In genomic region chr7:27241189-27242045, GRCh38 we compare ENCODE assay signal across 26 cellular contexts. TPM values are rescaled to one million over a fixed set of nuclear protein-coding genes. Genes with fewer than 3 reads are reported as not detected.
DNase-seq lines count a peak whose midpoint lies in the region; ATAC-seq and TF ChIP-seq lines count a peak whose summit lies in the region.
"Had no signal": no experiment of that assay in that cellular context is flagged by ENCODE, and none has a peak within 500 bp of the region (broad histone marks: within the 10 kb centered on the region; RNA-seq: fewer than 3 reads in every experiment).

No MANE protein-coding gene starts in this region.

- peak overlapping the region; percentile 30 for H3K27ac Mint-ChIP-seq in activated naive CD4-positive, alpha-beta T cell treated with anti-CD3 and anti-CD28 coated beads, Interleukin-2, amount 50 U/mL, for 24 hours
- H3K27ac Mint-ChIP-seq in central memory CD8-positive, alpha-beta T cell (ENCODE audit: low read depth) = no peak overlapping the region
- no peak overlapping the region for H3K27ac Mint-ChIP-seq in nephron
- H3K27ac Mint-ChIP-seq: effector memory CD8-positive, alpha-beta T cell; stimulated activated memory B cell treated with anti-CD40 and anti-IgM and Interleukin-4, amounts not matched to agents 10 μg/mL and 1 μg/mL and 100 μg/mL, for 72 hours had no signal

- peaks cover 0 to 55% (median 47%) of the 10 kb centered on the region in 4 donors for H3K4me1 ChIP-seq in sigmoid colon

- peaks cover 58% of the 10 kb centered on the region for H3K27me3 Mint-ChIP-seq in activated naive CD4-positive, alpha-beta T cell treated with anti-CD3 and anti-CD28 coated beads, Interleukin-2, amount 50 U/mL, for 24 hours
- peaks cover 89% of the 10 kb centered on the region for H3K27me3 Mint-ChIP-seq in central memory CD8-positive, alpha-beta T cell
- peaks cover 99% of the 10 kb centered on the region for H3K27me3 Mint-ChIP-seq in nephron (ENCODE audit: low read depth)

- no peak for ATAC-seq in central memory CD8-positive, alpha-beta T cell (replicated peaks; ENCODE audit: extremely low read depth, poor library complexity, severe bottlenecking)
- ATAC-seq: activated CD8-positive, alpha-beta T cell treated with anti-CD3 and anti-CD28 coated beads, Interleukin-2, amount 10 ng/mL, durations not matched to agents 7 days and 5 days; stimulated activated memory B cell treated with anti-CD40 and anti-IgM and Interleukin-4, amounts not matched to agents 10 μg/mL and 1 μg/mL and 100 μg/mL, for 72 hours had no signal

- H3K4me1 Mint-ChIP-seq in activated naive CD4-positive, alpha-beta T cell treated with anti-CD3 and anti-CD28 coated beads, Interleukin-2, amount 50 U/mL, for 24 hours = peaks cover 31% of the 10 kb centered on the region
- peaks cover 17% of the 10 kb centered on the region for H3K4me1 Mint-ChIP-seq in central memory CD8-positive, alpha-beta T cell
- H3K4me1 Mint-ChIP-seq in nephron = peaks cover 39% of the 10 kb centered on the region

- H3K9me3 ChIP-seq in sigmoid colon = no peaks in the 10 kb centered on the region
- H3K9me3 ChIP-seq: breast epithelium, esophagus squamous epithelium, HAP-1, neutrophil had no signal

- no peak overlapping the region for H3K27ac ChIP-seq in sigmoid colon
- H3K27ac ChIP-seq: breast epithelium, esophagus squamous epithelium, neutrophil had no signal

- 41 to 75% methylated on average over 17 of the region's 17 CpGs for WGBS in sigmoid colon, 2 donors

- no peak for TF ChIP-seq CTCF in nephron (IDR thresholded peaks at IDR 0.05; ENCODE audit: unreplicated experiment in 3 of 3)
- TF ChIP-seq CTCF in sigmoid colon (IDR thresholded peaks at IDR 0.05) = no peak

- no peak for TF ChIP-seq POLR2A in sigmoid colon (IDR thresholded peaks at IDR 0.05)

- no peak overlapping the region for H3K4me3 ChIP-seq in sigmoid colon

- no peak overlapping the region for H3K4me3 Mint-ChIP-seq in activated naive CD4-positive, alpha-beta T cell treated with anti-CD3 and anti-CD28 coated beads, Interleukin-2, amount 50 U/mL, for 24 hours
- peak overlapping the region; percentile 0 for H3K4me3 Mint-ChIP-seq in central memory CD8-positive, alpha-beta T cell
- H3K4me3 Mint-ChIP-seq in nephron = peak overlapping the region; percentile 42 to 50 (median 44)
- H3K4me3 Mint-ChIP-seq: stimulated activated memory B cell treated with anti-CD40 and anti-IgM and Interleukin-4, amounts not matched to agents 10 μg/mL and 1 μg/mL and 100 μg/mL, for 72 hours had no signal

- peaks cover 67 to 93% (median 90%) of the 10 kb centered on the region in 3 donors for H3K27me3 ChIP-seq in sigmoid colon

- H3K36me3 Mint-ChIP-seq in activated naive CD4-positive, alpha-beta T cell treated with anti-CD3 and anti-CD28 coated beads, Interleukin-2, amount 50 U/mL, for 24 hours = no peaks in the 10 kb centered on the region
- peaks cover 9% of the 10 kb centered on the region for H3K36me3 Mint-ChIP-seq in central memory CD8-positive, alpha-beta T cell (ENCODE audit: insufficient read depth)
- H3K36me3 Mint-ChIP-seq in nephron (ENCODE audit: low read depth) = no peaks in the 10 kb centered on the region
- H3K36me3 Mint-ChIP-seq: stimulated activated memory B cell treated with anti-CD40 and anti-IgM and Interleukin-4, amounts not matched to agents 10 μg/mL and 1 μg/mL and 100 μg/mL, for 72 hours had no signal

- TF ChIP-seq EP300 in sigmoid colon (IDR thresholded peaks at IDR 0.05) = no peak

- DNase-seq in activated naive CD4-positive, alpha-beta T cell treated with anti-CD3 and anti-CD28 coated beads, Interleukin-2, amount 50 U/mL, for 16 hours = no peak
- no peak for DNase-seq in central memory CD8-positive, alpha-beta T cell (ENCODE audit: low spot score in 2 of 2)
- DNase-seq in stimulated activated CD4-positive, alpha-beta T cell treated with anti-CD3 and anti-CD28 coated beads, Interleukin-4, amount 100 ng/mL, for 1 hour = no peak
- DNase-seq in midbrain (lab: John Stamatoyannopoulos, UW) (no peak), sigmoid colon (no peak), SKM-1 (lab: John Stamatoyannopoulos, UW; ENCODE audit: unreplicated experiment) (no peak)
- DNase-seq: ACHN; activated CD8-positive, alpha-beta T cell treated with anti-CD3 and anti-CD28 coated beads, Interleukin-2, amount 10 ng/mL, durations not matched to agents 7 days and 5 days; amniotic stem cell; effector memory CD8-positive, alpha-beta T cell; esophagus squamous epithelium; hypothalamus; NCI-H1048; NCI-H187; RPMI8226 had no signal

- no peaks in the 10 kb centered on the region for H3K36me3 ChIP-seq in sigmoid colon
- H3K36me3 ChIP-seq: breast epithelium, esophagus squamous epithelium, HAP-1, neutrophil had no signal

- H3K9me3 Mint-ChIP-seq in activated naive CD4-positive, alpha-beta T cell treated with anti-CD3 and anti-CD28 coated beads, Interleukin-2, amount 50 U/mL, for 24 hours = no peaks in the 10 kb centered on the region
- no peaks in the 10 kb centered on the region for H3K9me3 Mint-ChIP-seq in central memory CD8-positive, alpha-beta T cell
- H3K9me3 Mint-ChIP-seq in nephron = peaks cover 7% of the 10 kb centered on the region
- H3K9me3 Mint-ChIP-seq: effector memory CD8-positive, alpha-beta T cell; stimulated activated memory B cell treated with anti-CD40 and anti-IgM and Interleukin-4, amounts not matched to agents 10 μg/mL and 1 μg/mL and 100 μg/mL, for 72 hours had no signal

- intact Hi-C loops in sigmoid colon (cut with DNase I) = loop anchor here (5.0 kb wide), 1 partner anchor 34 kb away; no protein-coding TSS in a partner anchor

RNA-seq across cellular contexts. Expression of gene EVX1, which starts 1.2 kb away (rescaled TPM):
- total RNA-seq in sigmoid colon = not detected
- polyA plus RNA-seq in sigmoid colon = 1 to 10 TPM in 2 of 3 donors, under 1 TPM in 1; 0.32 to 1.4 (median 1.2) TPM
- total RNA-seq: activated CD8-positive, alpha-beta T cell treated with anti-CD3 and anti-CD28 coated beads, Interleukin-2, amount 10 ng/mL, durations not matched to agents 7 days and 5 days; breast epithelium; esophagus squamous epithelium; frontal cortex; lower leg skin; pulmonary artery endothelial cell; temporal lobe had no signal
- polyA plus RNA-seq: BJ had no signal

RNA-seq across cellular contexts. Expression of gene HOXA13, which starts 41.5 kb away (rescaled TPM):
- total RNA-seq in sigmoid colon = 10 to 100 TPM in 3 of 4 donors, 1 to 10 TPM in 1; 9.4 to 35.3 (median 21.8) TPM
- polyA plus RNA-seq in sigmoid colon = 10 to 100 TPM; 10.7 to 21.6 (median 17.1) TPM
- total RNA-seq: activated CD8-positive, alpha-beta T cell treated with anti-CD3 and anti-CD28 coated beads, Interleukin-2, amount 10 ng/mL, durations not matched to agents 7 days and 5 days; esophagus squamous epithelium; frontal cortex; pulmonary artery endothelial cell; temporal lobe had no signal

RNA-seq across cellular contexts. Expression of gene HOXA11, which starts 56.4 kb away (rescaled TPM):
- total RNA-seq in sigmoid colon = 10 to 100 TPM; 18.7 to 25.0 (median 22.1) TPM
- 1 to 10 TPM; 3.0 to 6.0 (median 4.8) TPM for polyA plus RNA-seq in sigmoid colon
- total RNA-seq: activated CD8-positive, alpha-beta T cell treated with anti-CD3 and anti-CD28 coated beads, Interleukin-2, amount 10 ng/mL, durations not matched to agents 7 days and 5 days; esophagus squamous epithelium; frontal cortex; pulmonary artery endothelial cell; temporal lobe had no signal
